35 cellular contexts compared by ENCODE assay signal in genomic region chr1:15989776-15990175, GRCh38. TPM values are rescaled to one million over a fixed set of nuclear protein-coding genes. Genes with fewer than 3 reads are reported as not detected.
"Had no signal": no experiment of that assay in that cellular context is flagged by ENCODE, and none has a peak within 500 bp of the region (broad histone marks: within the 10 kb centered on the region; RNA-seq: fewer than 3 reads in every experiment).

No MANE protein-coding gene starts in this region.

- ATAC-seq: activated CD4-positive, alpha-beta T cell treated with anti-CD3 and anti-CD28 coated beads for 36 hours; activated CD4-positive, CD25-positive, alpha-beta regulatory T cell treated with anti-CD3 and anti-CD28 coated beads, Interleukin-2, amount 50 U/mL, for 24 hours; activated naive CD8-positive, alpha-beta T cell treated with anti-CD3 and anti-CD28 coated beads, Interleukin-2, amount 50 U/mL, for 24 hours; PC-3; Right ventricle myocardium inferior; WTC11 had no signal

- DNase-seq: activated CD4-positive, alpha-beta memory T cell treated with anti-CD3 and anti-CD28 coated beads for 36 hours; activated CD4-positive, alpha-beta T cell treated with anti-CD3 and anti-CD28 coated beads for 36 hours; activated CD4-positive, alpha-beta T cell treated with anti-CD3 and anti-CD28 coated beads, Interleukin-2, amount 10 ng/mL, durations not matched to agents 7 days and 5 days; activated CD8-positive, alpha-beta memory T cell treated with anti-CD3 and anti-CD28 coated beads, Interleukin-2, amount 50 U/mL, for 48 hours; activated effector memory CD4-positive, alpha-beta T cell treated with Interleukin-2 at 50 U/mL for 16 hours; activated naive CD4-positive, alpha-beta T cell treated with anti-CD3 and anti-CD28 coated beads, Interleukin-2, amount 10 ng/mL, durations not matched to agents 7 days and 5 days; activated naive CD8-positive, alpha-beta T cell treated with anti-CD3 and anti-CD28 coated beads, Interleukin-2, amount 50 U/mL, for 24 hours; activated T-cell treated with anti-CD3 and anti-CD28 coated beads, Interleukin-2, amount 50 U/mL, for 48 hours; anterior cingulate cortex; brain microvascular endothelial cell; Karpas-422; KBM-7; NCI-H1105; NCI-H1417 treated with DMSO at 0.1 percent for 48 hours; NCI-H187 treated with DMSO at 0.1 percent for 48 hours; NCI-H2081; NCI-H2171 treated with DMSO at 0.1 percent for 48 hours; NCI-H2227 treated with DMSO at 0.1 percent for 48 hours; NCI-H446; NCI-H510A treated with DMSO at 0.1 percent for 48 hours; NCI-H526 treated with DMSO at 0.1 percent for 48 hours; NCI-H774; PC-3; SIG-M5; T1000 had no signal

- H3K27ac ChIP-seq: brain microvascular endothelial cell, cardiac muscle cell, Peyer's patch, RWPE1 had no signal

- H3K9me3 ChIP-seq: Peyer's patch had no signal

- H3K4me1 ChIP-seq: Peyer's patch had no signal

- H3K27me3 ChIP-seq: brain microvascular endothelial cell, cardiac muscle cell, Peyer's patch had no signal

- H3K36me3 ChIP-seq: brain microvascular endothelial cell, cardiac muscle cell, Peyer's patch had no signal

- H3K4me3 ChIP-seq: cardiac muscle cell, Peyer's patch had no signal

RNA-seq across cellular contexts. Expression of gene SRARP, which starts 14.3 kb away (rescaled TPM):
- total RNA-seq: activated CD4-positive, alpha-beta memory T cell treated with anti-CD3 and anti-CD28 coated beads for 36 hours; activated CD4-positive, alpha-beta T cell treated with anti-CD3 and anti-CD28 coated beads for 36 hours; activated CD4-positive, alpha-beta T cell treated with anti-CD3 and anti-CD28 coated beads, Interleukin-2, amount 10 ng/mL, durations not matched to agents 7 days and 5 days; MCF 10A; PC-3; Peyer's patch; T-helper 1 cell treated with Interleukin-12 subunit alpha and Interleukin-12 subunit beta and Interleukin-4 antibody, amounts not matched to agents 30 ng/mL and 1 ng/mL, for 36 hours; T-helper 2 cell treated with Interferon-gamma antibody and Interleukin-4, amounts not matched to agents 100 ng/mL and 5 ng/mL, for 36 hours; WTC11 had no signal
- polyA plus RNA-seq: cardiac muscle cell, IgD-negative memory B cell had no signal

RNA-seq across cellular contexts. Expression of gene HSPB7, which starts 28.1 kb away (rescaled TPM):
- total RNA-seq: activated CD4-positive, alpha-beta memory T cell treated with anti-CD3 and anti-CD28 coated beads for 36 hours; activated CD4-positive, alpha-beta T cell treated with anti-CD3 and anti-CD28 coated beads for 36 hours; activated CD4-positive, alpha-beta T cell treated with anti-CD3 and anti-CD28 coated beads, Interleukin-2, amount 10 ng/mL, durations not matched to agents 7 days and 5 days; MCF 10A; PC-3; T-helper 1 cell treated with Interleukin-12 subunit alpha and Interleukin-12 subunit beta and Interleukin-4 antibody, amounts not matched to agents 30 ng/mL and 1 ng/mL, for 36 hours; T-helper 2 cell treated with Interferon-gamma antibody and Interleukin-4, amounts not matched to agents 100 ng/mL and 5 ng/mL, for 36 hours had no signal
- polyA plus RNA-seq: IgD-negative memory B cell had no signal

RNA-seq across cellular contexts. Expression of gene CLCNKA, which starts 32.1 kb away (rescaled TPM):
- total RNA-seq: activated CD4-positive, alpha-beta memory T cell treated with anti-CD3 and anti-CD28 coated beads for 36 hours; activated CD4-positive, alpha-beta T cell treated with anti-CD3 and anti-CD28 coated beads for 36 hours; activated CD4-positive, alpha-beta T cell treated with anti-CD3 and anti-CD28 coated beads, Interleukin-2, amount 10 ng/mL, durations not matched to agents 7 days and 5 days; MCF 10A; PC-3; T-helper 1 cell treated with Interleukin-12 subunit alpha and Interleukin-12 subunit beta and Interleukin-4 antibody, amounts not matched to agents 30 ng/mL and 1 ng/mL, for 36 hours; T-helper 2 cell treated with Interferon-gamma antibody and Interleukin-4, amounts not matched to agents 100 ng/mL and 5 ng/mL, for 36 hours had no signal
- polyA plus RNA-seq: IgD-negative memory B cell had no signal

RNA-seq across cellular contexts. Expression of gene CLCNKB, which starts 53.8 kb away (rescaled TPM):
- total RNA-seq: activated CD4-positive, alpha-beta memory T cell treated with anti-CD3 and anti-CD28 coated beads for 36 hours; activated CD4-positive, alpha-beta T cell treated with anti-CD3 and anti-CD28 coated beads for 36 hours; activated CD4-positive, alpha-beta T cell treated with anti-CD3 and anti-CD28 coated beads, Interleukin-2, amount 10 ng/mL, durations not matched to agents 7 days and 5 days; MCF 10A; PC-3; Peyer's patch; T-helper 1 cell treated with Interleukin-12 subunit alpha and Interleukin-12 subunit beta and Interleukin-4 antibody, amounts not matched to agents 30 ng/mL and 1 ng/mL, for 36 hours; T-helper 2 cell treated with Interferon-gamma antibody and Interleukin-4, amounts not matched to agents 100 ng/mL and 5 ng/mL, for 36 hours had no signal
- polyA plus RNA-seq: IgD-negative memory B cell had no signal
